In genomic region chr19:36026091-36026876, GRCh38 we compare ENCODE assay signal across 22 cellular contexts. TPM values are rescaled to one million over a fixed set of nuclear protein-coding genes. Genes with fewer than 3 reads are reported as not detected.
"Had no signal": no experiment of that assay in that cellular context is flagged by ENCODE, and none has a peak within 500 bp of the region (broad histone marks: within the 10 kb centered on the region; RNA-seq: fewer than 3 reads in every experiment).

No MANE protein-coding gene starts in this region.

- DNase-seq: Kasumi-1, MM.1S, NCI-H1092 treated with DMSO at 0.1 percent for 48 hours, NCI-H1436, NCI-H187, NCI-H2029, NCI-H2227 treated with DMSO at 0.1 percent for 48 hours, NCI-H524, NCI-H526 treated with DMSO at 0.1 percent for 48 hours, NCI-H774, PC-3, SHP77, SK-N-SH, SW 1271, T-cell had no signal

- FAIRE-seq: HTR-8/SVneo had no signal

- H3K9me3 ChIP-seq: SK-N-SH had no signal

- H3K4me2 ChIP-seq: KMS-11, SK-N-SH had no signal

- ATAC-seq: Panc1, PC-3, T-cell had no signal

- H3K9ac ChIP-seq: KMS-11, SK-N-SH had no signal

- H3K27ac ChIP-seq: HL-60, KMS-11, RWPE1 had no signal

RNA-seq across cellular contexts. Expression of gene SYNE4, which starts 17.7 kb away (rescaled TPM):
- total RNA-seq: M059J, SK-MEL-5 had no signal
